In the genomic region with DNA sequence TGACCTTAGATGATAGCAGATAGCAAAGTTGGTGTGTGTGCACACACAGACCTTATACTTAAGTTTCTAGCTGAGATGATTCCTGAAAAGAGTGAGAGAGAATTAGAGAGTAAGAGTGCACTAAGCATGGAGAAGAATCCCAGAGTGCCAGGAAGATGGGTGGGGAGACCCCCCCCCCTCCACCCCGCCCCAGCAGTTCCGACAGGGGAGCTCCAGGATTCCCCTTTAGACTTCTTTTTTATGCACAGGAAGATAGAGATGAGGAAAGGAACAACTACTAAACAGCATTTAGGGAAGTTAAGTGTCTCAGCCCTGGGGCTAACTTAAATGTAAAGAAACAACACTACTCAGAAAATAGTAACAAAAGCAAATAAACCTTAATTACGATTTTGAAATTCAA, we compare ENCODE assay signal across 29 cellular contexts.
"Had no signal": no experiment of that assay in that cellular context is flagged by ENCODE, and none has a peak within 500 bp of the region (broad histone marks: within the 10 kb centered on the region; RNA-seq: fewer than 3 reads in every experiment).

No MANE protein-coding gene starts in this region.

- H3K27ac Mint-ChIP-seq: naive thymus-derived CD4-positive, alpha-beta T cell; natural killer cell treated with Interleukin-12 subunit alpha and Interleukin-12 subunit beta and Interleukin-15 and Interleukin-18, amount 100 ng/mL, for 72 hours; stimulated activated naive B cell treated with anti-CD40 and anti-IgM and Interleukin-4, amounts not matched to agents 10 μg/mL and 1 μg/mL and 100 μg/mL, for 72 hours had no signal

- H3K27ac ChIP-seq: lower lobe of right lung, pancreas, prostate gland, skin epidermis, stomach, testis, thyroid gland, transverse colon, upper lobe of left lung, vagina had no signal

- H3K4me1 ChIP-seq: lower lobe of right lung, pancreas, prostate gland, stomach, testis, thyroid gland, transverse colon, upper lobe of left lung, vagina had no signal

- ATAC-seq: left cardiac atrium; left lobe of liver; left ventricle myocardium superior; lower lobe of right lung; mucosa of descending colon; naive thymus-derived CD4-positive, alpha-beta T cell; natural killer cell treated with Interleukin-12 subunit alpha and Interleukin-12 subunit beta and Interleukin-15 and Interleukin-18, amount 100 ng/mL, for 72 hours; pancreas; right cardiac atrium; sciatic nerve; stimulated activated naive B cell treated with anti-CD40 and anti-IgM and Interleukin-4, amounts not matched to agents 10 μg/mL and 1 μg/mL and 100 μg/mL, for 72 hours; stimulated activated naive CD8-positive, alpha-beta T cell treated with anti-CD3 and anti-CD28 coated beads, Interleukin-15, Interleukin-2, amounts not matched to agents 100 U/mL and 50 U/mL, for 24 hours had no signal

- H3K27me3 ChIP-seq: pancreas, stomach, testis, thyroid gland, transverse colon, upper lobe of left lung, vagina had no signal

- H3K36me3 Mint-ChIP-seq: natural killer cell treated with Interleukin-12 subunit alpha and Interleukin-12 subunit beta and Interleukin-15 and Interleukin-18, amount 100 ng/mL, for 72 hours; stimulated activated naive B cell treated with anti-CD40 and anti-IgM and Interleukin-4, amounts not matched to agents 10 μg/mL and 1 μg/mL and 100 μg/mL, for 72 hours had no signal

- H3K27me3 Mint-ChIP-seq: natural killer cell treated with Interleukin-12 subunit alpha and Interleukin-12 subunit beta and Interleukin-15 and Interleukin-18, amount 100 ng/mL, for 72 hours; stimulated activated naive B cell treated with anti-CD40 and anti-IgM and Interleukin-4, amounts not matched to agents 10 μg/mL and 1 μg/mL and 100 μg/mL, for 72 hours had no signal

- H3K9me3 ChIP-seq: lower lobe of right lung, pancreas, prostate gland, stomach, testis, thyroid gland, transverse colon, upper lobe of left lung, vagina had no signal

- H3K4me1 Mint-ChIP-seq: naive thymus-derived CD4-positive, alpha-beta T cell; stimulated activated naive B cell treated with anti-CD40 and anti-IgM and Interleukin-4, amounts not matched to agents 10 μg/mL and 1 μg/mL and 100 μg/mL, for 72 hours had no signal

- DNase-seq: hypothalamus; kidney glomerular epithelial cell; left cardiac atrium; left ventricle myocardium superior; lower lobe of right lung; midbrain; mucosa of descending colon; naive thymus-derived CD4-positive, alpha-beta T cell; pancreas; posterior cingulate gyrus; retina; right cardiac atrium; stimulated activated CD4-positive, alpha-beta T cell treated with anti-CD3 and anti-CD28 coated beads, Interleukin-12 subunit alpha, Interleukin-12 subunit beta, amount 100 ng/mL, for 4 hours; stimulated activated CD4-positive, alpha-beta T cell treated with anti-CD3 and anti-CD28 coated beads, Interleukin-15, amount 100 ng/mL, for 24 hours; stimulated activated CD4-positive, alpha-beta T cell treated with anti-CD3 and anti-CD28 coated beads, Interleukin-2, amount 100 ng/mL, for 24 hours; stimulated activated CD4-positive, alpha-beta T cell treated with anti-CD3 and anti-CD28 coated beads, Interleukin-4, amount 100 ng/mL, for 1 hour; stimulated activated naive B cell treated with anti-CD40 and anti-IgM and Interleukin-4, amounts not matched to agents 10 μg/mL and 1 μg/mL and 100 μg/mL, for 72 hours; stimulated activated naive CD8-positive, alpha-beta T cell treated with anti-CD3 and anti-CD28 coated beads, Interleukin-15, Interleukin-2, amounts not matched to agents 100 U/mL and 50 U/mL, for 24 hours; stomach; testis; thyroid gland; transverse colon had no signal

- H3K4me3 Mint-ChIP-seq: naive thymus-derived CD4-positive, alpha-beta T cell; natural killer cell treated with Interleukin-12 subunit alpha and Interleukin-12 subunit beta and Interleukin-15 and Interleukin-18, amount 100 ng/mL, for 72 hours; stimulated activated naive B cell treated with anti-CD40 and anti-IgM and Interleukin-4, amounts not matched to agents 10 μg/mL and 1 μg/mL and 100 μg/mL, for 72 hours had no signal

- H3K4me3 ChIP-seq: lower lobe of right lung, mucosa of descending colon, pancreas, prostate gland, skin epidermis, stomach, testis, thyroid gland, transverse colon, upper lobe of left lung, vagina had no signal

- H3K36me3 ChIP-seq: lower lobe of right lung, pancreas, prostate gland, stomach, thyroid gland, transverse colon, upper lobe of left lung, vagina had no signal
